18 cellular contexts compared by ENCODE assay signal in the genomic region with DNA sequence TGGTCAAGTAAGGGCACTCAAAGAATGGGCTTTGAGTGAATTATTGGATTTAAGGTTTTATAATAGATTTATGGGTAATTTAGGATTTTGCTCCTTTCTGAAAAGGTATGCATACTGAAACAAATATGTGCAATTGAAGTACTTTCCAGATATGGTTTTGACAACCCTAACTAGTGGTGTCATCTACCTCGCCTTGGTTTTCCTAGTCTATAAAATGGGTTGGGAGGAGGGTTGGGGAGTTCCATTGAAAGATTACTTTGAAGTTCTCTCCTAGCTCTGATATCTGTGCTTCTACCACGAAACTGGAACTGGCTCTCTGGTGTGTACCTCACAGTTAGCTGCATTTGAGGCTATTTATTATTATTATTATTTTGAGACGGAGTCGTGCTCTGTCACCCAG. TPM values are rescaled to one million over a fixed set of nuclear protein-coding genes. Genes with fewer than 3 reads are reported as not detected.
DNase-seq lines count a peak whose midpoint lies in the region; ATAC-seq lines count a peak whose summit lies in the region.
"Had no signal": no experiment of that assay in that cellular context is flagged by ENCODE, and none has a peak within 500 bp of the region (broad histone marks: within the 10 kb centered on the region; RNA-seq: fewer than 3 reads in every experiment).

No MANE protein-coding gene starts in this region.

- no peak for DNase-seq in activated naive CD4-positive, alpha-beta T cell treated with anti-CD3 and anti-CD28 coated beads, Interleukin-2, amount 10 ng/mL, durations not matched to agents 7 days and 5 days
- no peak for DNase-seq in activated naive CD4-positive, alpha-beta T cell treated with anti-CD3 and anti-CD28 coated beads, Interleukin-2, amount 50 U/mL, for 72 hours (ENCODE audit: low spot score in 2 of 2)
- DNase-seq in activated T-helper 1 cell treated with anti-CD3 and anti-CD28 coated beads, Interleukin-12 subunit alpha, Interleukin-12 subunit beta, Interleukin-2, Interleukin-4 antibody, amounts not matched to agents 30 ng/mL and 10 ng/mL and 1 ng/mL, durations not matched to agents 14 hours and 24 hours and 36 hours (ENCODE audit: low spot score) = no peak
- DNase-seq in Ammon's horn (ENCODE audit: low spot score) = no peak
- DNase-seq: 8988T; activated CD4-positive, alpha-beta T cell treated with anti-CD3 and anti-CD28 coated beads for 1 hour; activated T-cell treated with anti-CD3 and anti-CD28 coated beads, Interleukin-2, amount 50 U/mL, for 72 hours; BE2C; dermis blood vessel endothelial cell; KBM-7; lower lobe of right lung; SW 1271 had no signal

- H3K9me3 ChIP-seq in iPS-18a (ENCODE audit: control insufficient read depth, low read depth, low read length) = no peaks in the 10 kb centered on the region
- H3K9me3 ChIP-seq: BE2C, lower lobe of right lung, tibial nerve had no signal

- H3K4me1 Mint-ChIP-seq in activated naive CD4-positive, alpha-beta T cell treated with anti-CD3 and anti-CD28 coated beads, Interleukin-2, amount 10 ng/mL, durations not matched to agents 7 days and 5 days = peaks cover 18% of the 10 kb centered on the region
- peaks cover 12% of the 10 kb centered on the region for H3K4me1 Mint-ChIP-seq in activated T-helper 1 cell treated with anti-CD3 and anti-CD28 coated beads, Interleukin-12 subunit alpha, Interleukin-12 subunit beta, Interleukin-2, Interleukin-4 antibody, amounts not matched to agents 30 ng/mL and 10 ng/mL and 1 ng/mL, durations not matched to agents 14 hours and 24 hours and 36 hours (ENCODE audit: low read depth)

- H3K27me3 ChIP-seq in iPS-18a (ENCODE audit: control insufficient read depth, insufficient read depth, low read length) = peaks cover 43% of the 10 kb centered on the region
- H3K27me3 ChIP-seq: BE2C had no signal

- H3K27me3 Mint-ChIP-seq in activated naive CD4-positive, alpha-beta T cell treated with anti-CD3 and anti-CD28 coated beads, Interleukin-2, amount 10 ng/mL, durations not matched to agents 7 days and 5 days = peaks cover 87% of the 10 kb centered on the region
- H3K27me3 Mint-ChIP-seq in activated T-helper 1 cell treated with anti-CD3 and anti-CD28 coated beads, Interleukin-12 subunit alpha, Interleukin-12 subunit beta, Interleukin-2, Interleukin-4 antibody, amounts not matched to agents 30 ng/mL and 10 ng/mL and 1 ng/mL, durations not matched to agents 14 hours and 24 hours and 36 hours (ENCODE audit: insufficient read depth) = peaks cover 66% of the 10 kb centered on the region

- H3K36me3 Mint-ChIP-seq in activated naive CD4-positive, alpha-beta T cell treated with anti-CD3 and anti-CD28 coated beads, Interleukin-2, amount 10 ng/mL, durations not matched to agents 7 days and 5 days = peaks cover 3% of the 10 kb centered on the region
- H3K36me3 Mint-ChIP-seq in activated naive CD4-positive, alpha-beta T cell treated with anti-CD3 and anti-CD28 coated beads, Interleukin-2, amount 50 U/mL, for 72 hours = peaks cover 6 to 18% of the 10 kb centered on the region in 2 donors
- H3K36me3 Mint-ChIP-seq in activated T-helper 1 cell treated with anti-CD3 and anti-CD28 coated beads, Interleukin-12 subunit alpha, Interleukin-12 subunit beta, Interleukin-2, Interleukin-4 antibody, amounts not matched to agents 30 ng/mL and 10 ng/mL and 1 ng/mL, durations not matched to agents 14 hours and 24 hours and 36 hours (ENCODE audit: low read depth) = peaks cover 3% of the 10 kb centered on the region

- peaks cover 29% of the 10 kb centered on the region for H3K4me1 ChIP-seq in iPS-18a (ENCODE audit: control insufficient read depth, low read depth, low read length)

- no peak overlapping the region for H3K27ac Mint-ChIP-seq in activated naive CD4-positive, alpha-beta T cell treated with anti-CD3 and anti-CD28 coated beads, Interleukin-2, amount 10 ng/mL, durations not matched to agents 7 days and 5 days
- H3K27ac Mint-ChIP-seq in activated naive CD4-positive, alpha-beta T cell treated with anti-CD3 and anti-CD28 coated beads, Interleukin-2, amount 50 U/mL, for 72 hours = no peak overlapping the region
- H3K27ac Mint-ChIP-seq in activated T-helper 1 cell treated with anti-CD3 and anti-CD28 coated beads, Interleukin-12 subunit alpha, Interleukin-12 subunit beta, Interleukin-2, Interleukin-4 antibody, amounts not matched to agents 30 ng/mL and 10 ng/mL and 1 ng/mL, durations not matched to agents 14 hours and 24 hours and 36 hours = no peak overlapping the region
- H3K27ac Mint-ChIP-seq: activated T-cell treated with anti-CD3 and anti-CD28 coated beads, Interleukin-2, amount 50 U/mL, for 72 hours had no signal

- intact Hi-C loops in activated T-helper 1 cell treated with anti-CD3 and anti-CD28 coated beads, Interleukin-12 subunit alpha, Interleukin-12 subunit beta, Interleukin-2, Interleukin-4 antibody, amounts not matched to agents 30 ng/mL and 10 ng/mL and 1 ng/mL, durations not matched to agents 14 hours and 24 hours and 36 hours (cut with micrococcal nuclease) = no loop called here

- H3K9ac ChIP-seq in iPS-18a (ENCODE audit: low read length) = no peak overlapping the region

- H3K4me3 ChIP-seq in iPS-18a (ENCODE audit: low read length) = peak overlapping the region; percentile 70

- no peaks in the 10 kb centered on the region for H3K9me3 Mint-ChIP-seq in activated naive CD4-positive, alpha-beta T cell treated with anti-CD3 and anti-CD28 coated beads, Interleukin-2, amount 10 ng/mL, durations not matched to agents 7 days and 5 days
- no peaks in the 10 kb centered on the region for H3K9me3 Mint-ChIP-seq in activated naive CD4-positive, alpha-beta T cell treated with anti-CD3 and anti-CD28 coated beads, Interleukin-2, amount 50 U/mL, for 72 hours
- no peaks in the 10 kb centered on the region for H3K9me3 Mint-ChIP-seq in activated T-helper 1 cell treated with anti-CD3 and anti-CD28 coated beads, Interleukin-12 subunit alpha, Interleukin-12 subunit beta, Interleukin-2, Interleukin-4 antibody, amounts not matched to agents 30 ng/mL and 10 ng/mL and 1 ng/mL, durations not matched to agents 14 hours and 24 hours and 36 hours
- H3K9me3 Mint-ChIP-seq: activated T-cell treated with anti-CD3 and anti-CD28 coated beads, Interleukin-2, amount 50 U/mL, for 72 hours; stimulated activated memory B cell treated with anti-CD40 and anti-IgM and Interleukin-4, amounts not matched to agents 10 μg/mL and 1 μg/mL and 100 μg/mL, for 72 hours had no signal

- CTCF ChIA-PET in activated naive CD4-positive, alpha-beta T cell treated with anti-CD3 and anti-CD28 coated beads, Interleukin-2, amount 10 ng/mL, durations not matched to agents 7 days and 5 days (lab: Charles Lee) = no interaction called here

- no peak for ATAC-seq in activated naive CD4-positive, alpha-beta T cell treated with anti-CD3 and anti-CD28 coated beads, Interleukin-2, amount 50 U/mL, for 72 hours
- ATAC-seq in GM19023 (IDR thresholded peaks at IDR 0.05; ENCODE audit: unreplicated experiment) = no peak
- no peak for ATAC-seq in HG03457 (IDR thresholded peaks at IDR 0.05; ENCODE audit: unreplicated experiment)
- ATAC-seq: activated T-cell treated with anti-CD3 and anti-CD28 coated beads, Interleukin-2, amount 50 U/mL, for 72 hours; stimulated activated memory B cell treated with anti-CD40 and anti-IgM and Interleukin-4, amounts not matched to agents 10 μg/mL and 1 μg/mL and 100 μg/mL, for 72 hours had no signal

- H3K4me3 Mint-ChIP-seq in activated naive CD4-positive, alpha-beta T cell treated with anti-CD3 and anti-CD28 coated beads, Interleukin-2, amount 10 ng/mL, durations not matched to agents 7 days and 5 days = peak overlapping the region; percentile 69
- peak overlapping the region; percentile 79 for H3K4me3 Mint-ChIP-seq in activated T-helper 1 cell treated with anti-CD3 and anti-CD28 coated beads, Interleukin-12 subunit alpha, Interleukin-12 subunit beta, Interleukin-2, Interleukin-4 antibody, amounts not matched to agents 30 ng/mL and 10 ng/mL and 1 ng/mL, durations not matched to agents 14 hours and 24 hours and 36 hours

- no peaks in the 10 kb centered on the region for H3K36me3 ChIP-seq in iPS-18a (ENCODE audit: control insufficient read depth, low read depth, low read length)
- H3K36me3 ChIP-seq: BE2C, lower lobe of right lung, tibial nerve had no signal

- H3K27ac ChIP-seq in iPS-18a (ENCODE audit: low read length) (no peak overlapping the region), temporal lobe (ENCODE audit: low read depth, low read length) (peak overlapping the region; percentile 72)
- H3K27ac ChIP-seq: lower lobe of right lung had no signal

RNA-seq across cellular contexts. Expression of gene SPTBN2, which starts 0.4 kb away (rescaled TPM):
- total RNA-seq in activated naive CD4-positive, alpha-beta T cell treated with anti-CD3 and anti-CD28 coated beads, Interleukin-2, amount 50 U/mL, for 72 hours = 1 to 10 TPM; 1.4 to 1.8 TPM
- total RNA-seq in activated T-helper 1 cell treated with anti-CD3 and anti-CD28 coated beads, Interleukin-12 subunit alpha, Interleukin-12 subunit beta, Interleukin-2, Interleukin-4 antibody, amounts not matched to agents 30 ng/mL and 10 ng/mL and 1 ng/mL, durations not matched to agents 14 hours and 24 hours and 36 hours = 0.91 and 1.1 TPM in 2 replicates
- 155 TPM for total RNA-seq in temporal lobe

RNA-seq across cellular contexts. Expression of gene RBM4B, which starts 51.8 kb away (rescaled TPM):
- 10 to 100 TPM; 15.2 to 19.8 TPM for total RNA-seq in activated naive CD4-positive, alpha-beta T cell treated with anti-CD3 and anti-CD28 coated beads, Interleukin-2, amount 50 U/mL, for 72 hours
- 14.3 and 16.6 TPM in 2 replicates for total RNA-seq in activated T-helper 1 cell treated with anti-CD3 and anti-CD28 coated beads, Interleukin-12 subunit alpha, Interleukin-12 subunit beta, Interleukin-2, Interleukin-4 antibody, amounts not matched to agents 30 ng/mL and 10 ng/mL and 1 ng/mL, durations not matched to agents 14 hours and 24 hours and 36 hours
- 72.5 TPM for total RNA-seq in temporal lobe

Comparison
In these comparisons a context has a peak if more than half of its experiments do, and no peak if none do; other contexts are left out.
1. RNA of gene SPTBN2, which starts 0.4 kb away (total RNA-seq): 155 TPM in temporal lobe (single experiment); 1.4 to 1.8 TPM in activated naive CD4-positive, alpha-beta T cell treated with anti-CD3 and anti-CD28 coated beads, Interleukin-2, amount 50 U/mL, for 72 hours and 0.91 to 1.1 TPM in activated T-helper 1 cell treated with anti-CD3 and anti-CD28 coated beads, Interleukin-12 subunit alpha, Interleukin-12 subunit beta, Interleukin-2, Interleukin-4 antibody, amounts not matched to agents 30 ng/mL and 10 ng/mL and 1 ng/mL, durations not matched to agents 14 hours and 24 hours and 36 hours; every median in the first group is over 10 times any median in the second.